Comparison of ENCODE assay signal across 8 cellular contexts in genomic region chr14:44897844-44898151, GRCh38.
DNase-seq lines count a peak whose midpoint lies in the region; ATAC-seq and TF ChIP-seq lines count a peak whose summit lies in the region.

No MANE protein-coding gene starts in this region.

- no peaks in the 10 kb centered on the region for H3K36me3 ChIP-seq in SK-N-SH (replicated peaks in 1 of 2; ENCODE audit: control insufficient read depth in 1 of 2, insufficient read depth in 2 of 2, low read length in 1 of 2)

- H3K4me1 ChIP-seq in SK-N-SH (ENCODE audit: control insufficient read depth in 1 of 2, insufficient read depth in 2 of 2, low read depth in 1 of 2, low read length in 1 of 2) = no peaks in the 10 kb centered on the region; a peak in 2 of 4 replicates

- no peak; the same call in 2 of the 3 replicates for ATAC-seq in SK-N-SH treated with all-trans-retinoic acid at 6 μM for 48 hours
- no peak for ATAC-seq in activated CD8-positive, alpha-beta T cell treated with anti-CD3 and anti-CD28 coated beads, Interleukin-2, amount 10 ng/mL, durations not matched to agents 7 days and 5 days
- ATAC-seq in GM18868 (IDR thresholded peaks at IDR 0.05; ENCODE audit: unreplicated experiment) = no peak

- peak overlapping the region; percentile 89 for H3K4me3 Mint-ChIP-seq in activated CD8-positive, alpha-beta T cell treated with anti-CD3 and anti-CD28 coated beads, Interleukin-2, amount 10 ng/mL, durations not matched to agents 7 days and 5 days

- CTCF ChIA-PET in SK-N-SH (lab: Yijun Ruan, JAX) = interaction anchor here (0.7 kb wide), 1 partner anchor 15 kb away, joined by 3 read pairs; no protein-coding TSS in a partner anchor
- CTCF ChIA-PET in activated CD8-positive, alpha-beta T cell treated with anti-CD3 and anti-CD28 coated beads, Interleukin-2, amount 10 ng/mL, durations not matched to agents 7 days and 5 days (lab: Charles Lee) = no interaction called here

- peak overlapping the region; percentile 59 to 70 for H3K4me3 ChIP-seq in SK-N-SH (ENCODE audit: low read depth in 2 of 2, low read length in 1 of 2)
- peak overlapping the region; percentile 68 for H3K4me3 ChIP-seq in iPS-18c (ENCODE audit: insufficient read depth, low read depth, low read length)

- peaks cover 22% of the 10 kb centered on the region for H3K4me1 Mint-ChIP-seq in activated CD8-positive, alpha-beta T cell treated with anti-CD3 and anti-CD28 coated beads, Interleukin-2, amount 10 ng/mL, durations not matched to agents 7 days and 5 days (ENCODE audit: low read depth)

- TF ChIP-seq CTCF in SK-N-SH (IDR thresholded peaks at IDR 0.05) = no peak

- H3K27ac Mint-ChIP-seq in activated CD8-positive, alpha-beta T cell treated with anti-CD3 and anti-CD28 coated beads, Interleukin-2, amount 10 ng/mL, durations not matched to agents 7 days and 5 days = peak overlapping the region; percentile 67

- H4K20me1 ChIP-seq in SK-N-SH (ENCODE audit: insufficient read depth) = no peaks in the 10 kb centered on the region

- H3K9me3 ChIP-seq in SK-N-SH (no peaks in the 10 kb centered on the region), iPS-18c (ENCODE audit: control insufficient read depth, insufficient read depth, low read length) (no peaks in the 10 kb centered on the region)

- peak overlapping the region; percentile 75 to 77 for H3K27ac ChIP-seq in SK-N-SH (ENCODE audit: low read depth in 2 of 2, low read length in 1 of 2)

- H3K4me2 ChIP-seq in SK-N-SH = peak overlapping the region; percentile 65

- no peak for TF ChIP-seq RAD21 in SK-N-SH (IDR thresholded peaks at IDR 0.05; ENCODE audit: low read length)

- peak overlapping the region; percentile 78; the same call in 1 of the 2 replicates for H2AFZ ChIP-seq in SK-N-SH (ENCODE audit: low read depth)

- H3K27me3 ChIP-seq in SK-N-SH (ENCODE audit: insufficient read depth) = no peaks in the 10 kb centered on the region

- POLR2A ChIA-PET in SK-N-SH (lab: Yijun Ruan, JAX) = no interaction called here
- POLR2A ChIA-PET in activated CD8-positive, alpha-beta T cell treated with anti-CD3 and anti-CD28 coated beads, Interleukin-2, amount 10 ng/mL, durations not matched to agents 7 days and 5 days (lab: Charles Lee) = interaction anchor here (2.3 to 2.9 kb wide), 2 partner anchors 64 to 355 kb away, joined by 10 to 23 read pairs; partner anchors contain the start of genes KLHL28, MIS18BP1 and TOGARAM1

- H3K9me3 Mint-ChIP-seq in activated CD8-positive, alpha-beta T cell treated with anti-CD3 and anti-CD28 coated beads, Interleukin-2, amount 10 ng/mL, durations not matched to agents 7 days and 5 days (ENCODE audit: insufficient read depth) = no peaks in the 10 kb centered on the region

- no peaks in the 10 kb centered on the region for H3K9me2 ChIP-seq in SK-N-SH

- TF ChIP-seq EP300 in SK-N-SH (IDR thresholded peaks at IDR 0.05; ENCODE audit: borderline replicate concordance in 1 of 2, low read depth in 1 of 2, low read length in 1 of 2) = no peak

- no peak for DNase-seq in SK-N-SH
- DNase-seq in activated CD8-positive, alpha-beta T cell treated with anti-CD3 and anti-CD28 coated beads, Interleukin-2, amount 10 ng/mL, durations not matched to agents 7 days and 5 days = no peak
- peak; percentile 56 for DNase-seq in superior temporal gyrus (ENCODE audit: extremely low spot score)
- no peak for DNase-seq in pons (ENCODE audit: low spot score)
- DNase-seq in mesenteric fat pad (ENCODE audit: low spot score) = no peak

- peak overlapping the region; percentile 76 for H3K9ac ChIP-seq in SK-N-SH

- peaks cover 5% of the 10 kb centered on the region; the same call in 1 of the 2 replicates for H3K79me2 ChIP-seq in SK-N-SH (ENCODE audit: insufficient read depth)

- WGBS in SK-N-SH (ENCODE audit: low lambda C conversion rate) = 6% methylated on average over 6 of the region's 13 CpGs

- no peaks in the 10 kb centered on the region for H3K27me3 Mint-ChIP-seq in activated CD8-positive, alpha-beta T cell treated with anti-CD3 and anti-CD28 coated beads, Interleukin-2, amount 10 ng/mL, durations not matched to agents 7 days and 5 days (ENCODE audit: low read depth)

- H3K36me3 Mint-ChIP-seq in activated CD8-positive, alpha-beta T cell treated with anti-CD3 and anti-CD28 coated beads, Interleukin-2, amount 10 ng/mL, durations not matched to agents 7 days and 5 days (ENCODE audit: low read depth) = peaks cover 7% of the 10 kb centered on the region

- peaks cover 9% of the 10 kb centered on the region for H3F3A ChIP-seq in SK-N-SH (replicated peaks; ENCODE audit: insufficient read depth)

TF ChIP-seq in SK-N-SH, 30 proteins besides CTCF, POLR2A, EP300 and RAD21:
- TF ChIP-seq MXI1 (IDR thresholded peaks at IDR 0.05; ENCODE audit: low read depth, low read length) (peak; percentile 60; the same call in 1 of the 2 replicates), FOSL2 (IDR thresholded peaks at IDR 0.05; ENCODE audit: borderline replicate concordance, low read depth) (no peak), MAX (IDR thresholded peaks at IDR 0.05; ENCODE audit: low read depth) (0 out of 2 replicates have a peak, but pooled peaks have one; percentile 43)

TF ChIP-seq in SK-N-SH treated with all-trans-retinoic acid at 6 μM for 48 hours, 23 proteins besides CTCF, POLR2A, EP300 and RAD21:
- TF ChIP-seq ZC3H10 (CRISPR knock-in tag; IDR thresholded peaks at IDR 0.05) (no peak), RARB (CRISPR knock-in tag; IDR thresholded peaks at IDR 0.05) (no peak), OSR1 (CRISPR knock-in tag; IDR thresholded peaks at IDR 0.05) (no peak), TCF4 (CRISPR knock-in tag; IDR thresholded peaks at IDR 0.05; ENCODE audit: borderline replicate concordance) (no peak), POU6F1 (CRISPR knock-in tag; IDR thresholded peaks at IDR 0.05; ENCODE audit: borderline replicate concordance, low read depth) (no peak), ESRRG (CRISPR knock-in tag; IDR thresholded peaks at IDR 0.05) (no peak), ISL1 (CRISPR knock-in tag; IDR thresholded peaks at IDR 0.05) (no peak), PATZ1 (CRISPR knock-in tag; IDR thresholded peaks at IDR 0.05; ENCODE audit: borderline replicate concordance) (no peak), TOX (CRISPR knock-in tag; IDR thresholded peaks at IDR 0.05; ENCODE audit: borderline replicate concordance) (no peak), SNAI2 (CRISPR knock-in tag; IDR thresholded peaks at IDR 0.05) (no peak), ZNF565 (CRISPR knock-in tag; conservative IDR thresholded peaks at IDR 0.05; ENCODE audit: low read depth) (no peak), ZNF8 (CRISPR knock-in tag; IDR thresholded peaks at IDR 0.05) (no peak), CSRNP3 (CRISPR knock-in tag; IDR thresholded peaks at IDR 0.05) (no peak), ARNTL (CRISPR knock-in tag; IDR thresholded peaks at IDR 0.05; ENCODE audit: borderline replicate concordance, low read depth) (no peak), ZFP3 (CRISPR knock-in tag; IDR thresholded peaks at IDR 0.05) (no peak), ZFP30 (CRISPR knock-in tag; IDR thresholded peaks at IDR 0.05) (no peak), CSDC2 (CRISPR knock-in tag; IDR thresholded peaks at IDR 0.05) (no peak)
